ENCODE assay signal across 18 cellular contexts in the genomic region with DNA sequence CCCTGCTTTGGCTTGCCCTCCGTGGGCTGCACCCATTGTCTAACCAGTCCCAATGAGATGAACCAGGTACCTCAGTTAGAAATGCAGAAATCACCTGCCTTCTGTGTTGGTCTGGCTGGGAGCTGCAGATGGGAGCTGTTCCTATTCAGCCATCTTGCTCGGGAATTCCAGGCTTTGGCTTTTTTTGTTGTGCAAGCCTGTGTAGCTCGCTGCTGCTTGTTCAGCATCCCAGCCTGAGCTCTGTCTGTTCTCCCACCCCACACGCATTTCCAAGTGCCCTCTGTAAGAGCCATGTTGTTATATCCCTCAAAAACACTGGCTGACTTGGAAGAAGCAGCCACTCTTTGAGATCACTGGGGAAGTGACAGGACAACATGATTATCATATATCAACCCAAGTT.
A peak's percentile ranks its signal among the peaks of the same experiment; 100 is the strongest.
DNase-seq lines count a peak whose midpoint lies in the region; ATAC-seq, FAIRE-seq and TF ChIP-seq lines count a peak whose summit lies in the region.
"Had no signal": no experiment of that assay in that cellular context is flagged by ENCODE, and none has a peak within 500 bp of the region (broad histone marks: within the 10 kb centered on the region; RNA-seq: fewer than 3 reads in every experiment).

No MANE protein-coding gene starts in this region.

- H3K27ac Mint-ChIP-seq in GM23338 = no peak overlapping the region
- H3K27ac Mint-ChIP-seq: CD8-positive, alpha-beta T cell had no signal

- H2AFZ ChIP-seq in GM23338 (no peak overlapping the region), H1 (ENCODE audit: low read length) (no peak overlapping the region)

- H3K56ac ChIP-seq in H1 (replicated peaks; ENCODE audit: insufficient read length, low read depth, low read length) = no peak overlapping the region

- no peak for TF ChIP-seq CTCF in GM23338 (conservative IDR thresholded peaks at IDR 0.05; ENCODE audit: low read depth in 2 of 2)
- TF ChIP-seq CTCF in H1 (IDR thresholded peaks at IDR 0.05; ENCODE audit: control extremely low read depth in 1 of 3, insufficient read depth in 1 of 3, low read depth in 1 of 3, low read length in 3 of 3) = no peak
- TF ChIP-seq CTCF in kidney (IDR thresholded peaks at IDR 0.05; ENCODE audit: borderline replicate concordance, extremely low read depth, insufficient read depth) = no peak
- TF ChIP-seq CTCF in GM10266 (IDR thresholded peaks at IDR 0.05; ENCODE audit: control insufficient read depth, insufficient read depth, low read depth, missing control alignments) = no peak

- H3K27ac ChIP-seq in GM23338 (ENCODE audit: low read depth) (peak overlapping the region; percentile 16), H1 (ENCODE audit: low read depth, low read length) (no peak overlapping the region), kidney (ENCODE audit: low read depth in 2 of 2, low read length in 2 of 2) (no peak overlapping the region)
- H3K27ac ChIP-seq: C4-2B had no signal

- H3K9me3 ChIP-seq in H1 (ENCODE audit: insufficient read depth in 2 of 2, low read depth in 1 of 2, low read length in 1 of 2) = no peaks in the 10 kb centered on the region
- H3K9me3 ChIP-seq in kidney (ENCODE audit: control insufficient read depth in 1 of 2, low read length in 2 of 2) = no peaks in the 10 kb centered on the region
- H3K9me3 ChIP-seq: BE2C, HAP-1 had no signal

- peak; percentile 93 for ATAC-seq in GM23338
- ATAC-seq: CD8-positive, alpha-beta T cell had no signal

- H2BK15ac ChIP-seq in H1 (ENCODE audit: low read length) = no peak overlapping the region

- peaks cover 54% of the 10 kb centered on the region for H3K36me3 Mint-ChIP-seq in GM23338 (ENCODE audit: low read depth)

- CTCF ChIA-PET in H1 (lab: Charles Lee; ENCODE audit: partially characterized antibody) = interaction anchor here (1.2 kb wide), 1 partner anchor 211 kb away, joined by 4 read pairs; no protein-coding TSS in a partner anchor

- H3K9me3 Mint-ChIP-seq in GM23338 = no peaks in the 10 kb centered on the region
- H3K9me3 Mint-ChIP-seq: CD8-positive, alpha-beta T cell had no signal

- H2BK20ac ChIP-seq in H1 (ENCODE audit: low read length) = no peak overlapping the region

- no peak overlapping the region for H3K4me3 Mint-ChIP-seq in GM23338
- H3K4me3 Mint-ChIP-seq: CD8-positive, alpha-beta T cell had no signal

- H3K4me1 Mint-ChIP-seq in GM23338 = peaks cover 28% of the 10 kb centered on the region

- no peak overlapping the region for H3K4ac ChIP-seq in H1 (replicated peaks; ENCODE audit: insufficient read length, low read depth, low read length)

- no peak for TF ChIP-seq EP300 in H1 (IDR thresholded peaks at IDR 0.05; ENCODE audit: borderline replicate concordance in 1 of 2, low read depth in 2 of 2, low read length in 2 of 2)

- H2AK5ac ChIP-seq in H1 (ENCODE audit: low read depth, low read length) = no peak overlapping the region

- no peak for TF ChIP-seq POLR2A in H1 (IDR thresholded peaks at IDR 0.05; ENCODE audit: control extremely low read depth in 1 of 2, low read depth in 2 of 2, low read length in 2 of 2)

- H3K27me3 ChIP-seq in GM23338 (ENCODE audit: insufficient read depth) = no peaks in the 10 kb centered on the region
- H3K27me3 ChIP-seq in H1 (replicated peaks in 1 of 4; ENCODE audit: control insufficient read depth in 3 of 4, extremely low read depth in 1 of 4, insufficient read depth in 3 of 4, low read length in 3 of 4) = no peaks in the 10 kb centered on the region
- H3K27me3 ChIP-seq: BE2C had no signal

- FAIRE-seq in H1 (lab: Jason Lieb, UNC) (no peak), kidney (lab: Jason Lieb, UNC) (no peak)
- FAIRE-seq: G401.6 had no signal

- H2BK5ac ChIP-seq in H1 (ENCODE audit: low read depth, low read length) = 0 out of 2 replicates have a peak overlapping the region, but pooled peaks have one; percentile 21

- H3K79me2 ChIP-seq in GM23338 (replicated peaks; ENCODE audit: insufficient read depth) (peaks cover 30% of the 10 kb centered on the region), H1 (ENCODE audit: control insufficient read depth in 1 of 2, insufficient read depth in 2 of 2, low read length in 2 of 2) (peaks cover 0 to 29% of the 10 kb centered on the region in 2 experiments; a peak in 2 of 4 replicates)

- 73% methylated on average over 4 of the region's 4 CpGs; no CpG with 5 or more reads in 1 of the 2 experiments for WGBS in H1 (ENCODE audit: extremely low coverage in 1 of 2, insufficient coverage in 1 of 2, insufficient read length in 1 of 2, insufficient replicate concordance in 2 of 2, low coverage in 1 of 2, low lambda C conversion rate in 2 of 2, missing lambda C conversion rate in 1 of 2), 2 experiments

- no peak overlapping the region for H3K18ac ChIP-seq in H1 (ENCODE audit: extremely low read depth, low read length)

- H4K91ac ChIP-seq in H1 (replicated peaks; ENCODE audit: insufficient read length, low read length) = no peak overlapping the region

- H3K79me1 ChIP-seq in H1 (ENCODE audit: low read depth, low read length) = no peaks in the 10 kb centered on the region

- H3K4me3 ChIP-seq in GM23338 = no peak overlapping the region
- no peak overlapping the region for H3K4me3 ChIP-seq in H1 (ENCODE audit: extremely low read depth in 1 of 4, insufficient read depth in 2 of 4, low read depth in 3 of 4, low read length in 4 of 4)
- H3K4me3 ChIP-seq in kidney (ENCODE audit: low read length in 2 of 2) = no peak overlapping the region
- H3K4me3 ChIP-seq: HAP-1 had no signal

- 0 out of 2 replicates have a peak, but pooled peaks cover 8% of the 10 kb centered on the region for H4K20me1 ChIP-seq in GM23338 (replicated peaks; ENCODE audit: insufficient read depth)
- peaks cover 0 to 2% of the 10 kb centered on the region in 2 experiments for H4K20me1 ChIP-seq in H1 (replicated peaks in 1 of 2; ENCODE audit: control insufficient read depth in 1 of 2, insufficient read depth in 2 of 2, low read length in 2 of 2)

- H3F3A ChIP-seq in GM23338 (replicated peaks; ENCODE audit: low read depth) = no peaks in the 10 kb centered on the region

- TF ChIP-seq RAD21 in H1 (IDR thresholded peaks at IDR 0.05 in 1 of 2, conservative IDR thresholded peaks at IDR 0.05 in 1 of 2; ENCODE audit: low read depth in 2 of 2, low read length in 2 of 2) = no peak

- H3K36me3 ChIP-seq in GM23338 (ENCODE audit: insufficient read depth) (peaks cover 3% of the 10 kb centered on the region), H1 (ENCODE audit: control insufficient read depth in 2 of 4, insufficient read depth in 4 of 4, low read length in 3 of 4) (peaks cover 0 to 27% (median 13%) of the 10 kb centered on the region in 4 experiments; a peak in 4 of 8 replicates), kidney (ENCODE audit: control insufficient read depth in 1 of 2, insufficient read depth in 2 of 2, low read length in 2 of 2) (no peaks in the 10 kb centered on the region)
- H3K36me3 ChIP-seq: HAP-1 had no signal

- no peak overlapping the region for H3K14ac ChIP-seq in H1 (ENCODE audit: insufficient read length)

- H3K9ac ChIP-seq in H1 (replicated peaks in 1 of 4; ENCODE audit: extremely low read depth in 1 of 4, low read depth in 3 of 4, low read length in 3 of 4) (no peak overlapping the region), kidney (ENCODE audit: low read length in 2 of 2) (no peak overlapping the region)

- no peaks in the 10 kb centered on the region for H3K23me2 ChIP-seq in H1 (ENCODE audit: low read depth, low read length)

- intact Hi-C loops in kidney (cut with DNase I) = no loop called here

- H4K5ac ChIP-seq in H1 (ENCODE audit: insufficient read length, low read depth, low read length) = peak overlapping the region; percentile 7

- H3K4me2 ChIP-seq in GM23338 (0 out of 2 replicates have a peak overlapping the region, but pooled peaks have one; percentile 3), H1 (ENCODE audit: insufficient read depth in 1 of 2, low read depth in 2 of 2, low read length in 2 of 2) (0 out of 4 replicates have a peak overlapping the region, but pooled peaks of 1 of the 2 experiments have one; percentile 9)

- H3K23ac ChIP-seq in H1 (ENCODE audit: insufficient read length) = no peak overlapping the region

- DNase-seq in AG20443 (ENCODE audit: low spot score) (peak; percentile 11), GM23338 (ENCODE audit: low spot score) (peak; percentile 62), H1 (ENCODE audit: low read depth in 1 of 2, low spot score in 2 of 2) (no peak), kidney (peak; percentile 26), GM10266 (ENCODE audit: extremely low spot score) (no peak), OCI-M1 (lab: John Stamatoyannopoulos, UW) (no peak), DMS 273 (lab: John Stamatoyannopoulos, UW; ENCODE audit: unreplicated experiment) (no peak), 8988T (no peak)
- DNase-seq: ACHN; BE2C; CD8-positive, alpha-beta T cell; COR-L47; DMS 273 treated with DMSO at 0.1 percent for 48 hours; IMR-90; KBM-7 had no signal

- H2BK120ac ChIP-seq in H1 (replicated peaks; ENCODE audit: low read depth, low read length) = no peak overlapping the region

- peaks cover 26% of the 10 kb centered on the region for H3K4me1 ChIP-seq in GM23338 (ENCODE audit: insufficient read depth)
- H3K4me1 ChIP-seq in H1 (replicated peaks in 1 of 4; ENCODE audit: control insufficient read depth in 3 of 4, insufficient read depth in 4 of 4, low read length in 3 of 4) = peaks cover 0 to 13% (median 9%) of the 10 kb centered on the region in 4 experiments; a peak in 3 of 7 replicates
- no peaks in the 10 kb centered on the region for H3K4me1 ChIP-seq in kidney (ENCODE audit: control insufficient read depth in 1 of 2, insufficient read depth in 1 of 2, low read depth in 1 of 2, low read length in 2 of 2)
- H3K4me1 ChIP-seq: BE2C, HAP-1 had no signal

- H3K27me3 Mint-ChIP-seq in GM23338 (ENCODE audit: insufficient read depth, low read depth, poor library complexity) = peaks cover 10% of the 10 kb centered on the region

- no peak overlapping the region for H2BK12ac ChIP-seq in H1 (ENCODE audit: low read depth, low read length)

- H3K9me2 ChIP-seq in GM23338 (ENCODE audit: insufficient read depth) = no peaks in the 10 kb centered on the region

- POLR2A ChIA-PET in H1 (lab: Charles Lee; ENCODE audit: partially characterized antibody) = interaction anchor here (1.6 kb wide), 1 partner anchor 20 kb away, joined by 3 read pairs; no protein-coding TSS in a partner anchor

- H4K8ac ChIP-seq in H1 (ENCODE audit: extremely low read depth, insufficient read depth, low read length) = no peak overlapping the region

TF ChIP-seq in GM23338, 12 proteins besides CTCF, POLR2A, EP300 and RAD21 (continues in another document):
- TF ChIP-seq POLR2AphosphoS5 (IDR thresholded peaks at IDR 0.05; ENCODE audit: low read depth) (no peak), EZH2 (IDR thresholded peaks at IDR 0.05; ENCODE audit: low read depth, unreplicated experiment) (no peak)

TF ChIP-seq in H1, 55 proteins besides CTCF, POLR2A, EP300 and RAD21:
- TF ChIP-seq TCF12 (IDR thresholded peaks at IDR 0.05; ENCODE audit: low read depth, low read length) (no peak), TBP (IDR thresholded peaks at IDR 0.05; ENCODE audit: low read depth, low read length) (no peak), SAP30 (IDR thresholded peaks at IDR 0.05; ENCODE audit: insufficient read depth, insufficient replicate concordance, low read length) (no peak), YY1 (IDR thresholded peaks at IDR 0.05; ENCODE audit: low read depth, low read length) (peak; percentile 27; the same call in 1 of the 2 replicates), TEAD4 (IDR thresholded peaks at IDR 0.05; ENCODE audit: low read depth, low read length) (peak; percentile 35; the same call in 1 of the 2 replicates), CEBPB (IDR thresholded peaks at IDR 0.05; ENCODE audit: low read depth, low read length) (0 out of 2 replicates have a peak, but pooled peaks have one; percentile 14)

Comparison
In these comparisons a context has a peak if more than half of its experiments do, and no peak if none do; other contexts are left out.
1. DNase-seq: peak in AG20443 (single experiment), GM23338 (single experiment) and kidney (single experiment); none in H1 (0 of 2), GM10266 (single experiment), OCI-M1 (single experiment), DMS 273 (single experiment) and 8988T (single experiment).